Comparison of ENCODE assay signal across 10 cellular contexts in the genomic region with DNA sequence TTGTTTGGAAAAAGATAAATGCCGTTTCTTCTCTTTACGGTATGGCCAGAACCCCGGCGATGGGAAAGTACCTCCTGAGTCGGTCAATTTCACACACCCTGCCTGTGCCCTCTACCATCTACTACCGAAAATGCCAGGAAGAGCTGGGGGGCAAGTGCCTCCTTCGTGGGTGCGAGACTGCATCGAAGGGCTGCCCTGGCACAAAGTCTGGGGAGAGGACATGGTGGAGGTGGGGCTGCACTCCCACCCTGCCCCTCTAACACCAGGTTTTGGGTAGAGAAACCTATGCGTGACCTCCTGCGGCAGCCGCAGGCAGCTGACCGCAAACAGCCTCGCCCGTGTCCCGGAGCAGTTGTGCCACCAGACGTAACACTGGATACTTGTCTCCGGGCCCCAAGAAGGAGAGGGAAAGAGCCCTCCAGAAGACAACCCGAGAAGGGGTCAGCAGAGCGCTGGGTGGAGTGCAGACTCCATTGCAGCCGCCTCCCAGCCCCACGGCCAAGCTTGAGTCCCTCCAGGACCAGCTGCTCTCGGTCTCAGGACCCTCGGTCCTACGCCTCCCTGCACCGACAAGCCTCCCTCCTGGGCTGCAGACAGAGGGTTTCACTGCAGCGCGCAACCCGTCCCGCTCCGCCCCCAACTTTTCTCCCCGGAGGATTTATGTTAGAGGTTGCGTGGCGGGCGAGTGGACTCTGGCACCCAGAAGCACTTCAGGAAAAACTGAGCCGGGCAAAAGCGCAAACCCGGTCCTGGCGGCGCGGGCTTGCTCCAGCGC. TPM values are rescaled to one million over a fixed set of nuclear protein-coding genes. Genes with fewer than 3 reads are reported as not detected.
DNase-seq lines count a peak whose midpoint lies in the region; ATAC-seq and TF ChIP-seq lines count a peak whose summit lies in the region.
"Had no signal": no experiment of that assay in that cellular context is flagged by ENCODE, and none has a peak within 500 bp of the region (broad histone marks: within the 10 kb centered on the region; RNA-seq: fewer than 3 reads in every experiment).

No MANE protein-coding gene starts in this region.

- H3K27ac ChIP-seq in cardiac muscle cell, result no peak overlapping the region
- no peak overlapping the region for H3K27ac ChIP-seq in duodenal mucosa (ENCODE audit: low read depth, low read length)
- peak overlapping the region; percentile 47 for H3K27ac ChIP-seq in muscle layer of colon (ENCODE audit: low read depth, low read length)
- peak overlapping the region in 1 of 2 donors; percentile 66 for H3K27ac ChIP-seq in aorta (ENCODE audit: low read depth in 1 of 2, low read length in 2 of 2)

- no peak overlapping the region for H3K9ac ChIP-seq in duodenal mucosa (ENCODE audit: low read depth in 1 of 2, low read length in 2 of 2)
- peak overlapping the region; percentile 44 for H3K9ac ChIP-seq in muscle layer of colon (ENCODE audit: low read length)

- TF ChIP-seq CTCF in cardiac muscle cell (IDR thresholded peaks at IDR 0.05; ENCODE audit: low read depth, low read length), result no peak

- no peaks in the 10 kb centered on the region for H3K9me3 ChIP-seq in cardiac muscle cell (ENCODE audit: low read depth)
- H3K9me3 ChIP-seq in duodenal mucosa (ENCODE audit: control insufficient read depth in 1 of 2, low read length in 2 of 2), result no peaks in the 10 kb centered on the region
- no peaks in the 10 kb centered on the region for H3K9me3 ChIP-seq in muscle layer of colon (ENCODE audit: low read length)
- no peaks in the 10 kb centered on the region for H3K9me3 ChIP-seq in aorta (ENCODE audit: control insufficient read depth, low read length)

- 2 to 3% methylated on average over 42 of the region's 42 CpGs for WGBS in aorta, 2 donors

- H3K27me3 ChIP-seq in cardiac muscle cell (peaks cover 98% of the 10 kb centered on the region), duodenal mucosa (ENCODE audit: control insufficient read depth in 1 of 2, insufficient read depth in 2 of 2, low read length in 2 of 2) (peaks cover 73 to 86% of the 10 kb centered on the region in 2 donors), muscle layer of colon (ENCODE audit: control insufficient read depth in 1 of 2, insufficient read depth in 2 of 2, low read length in 2 of 2) (peaks cover 5% of the 10 kb centered on the region in 2 donors), aorta (ENCODE audit: control insufficient read depth in 1 of 2, insufficient read depth in 2 of 2, low read length in 1 of 2) (no peaks in the 10 kb centered on the region)

- H3K4me1 ChIP-seq in cardiac muscle cell (ENCODE audit: low read depth), result peaks cover 14% of the 10 kb centered on the region
- peaks cover 5 to 12% of the 10 kb centered on the region in 2 donors for H3K4me1 ChIP-seq in duodenal mucosa (ENCODE audit: control insufficient read depth in 1 of 2, insufficient read depth in 2 of 2, low read length in 2 of 2)
- peaks cover 9% of the 10 kb centered on the region for H3K4me1 ChIP-seq in muscle layer of colon (ENCODE audit: insufficient read depth, low read length)
- no peaks in the 10 kb centered on the region for H3K4me1 ChIP-seq in aorta (ENCODE audit: control insufficient read depth in 1 of 2, insufficient read depth in 2 of 2, low read length in 2 of 2)

- no peak for DNase-seq in cardiac muscle cell (ENCODE audit: low read depth in 1 of 2, low spot score in 1 of 2)
- no peak for DNase-seq in cardiac septum (ENCODE audit: low spot score)
- peak; percentile 68 to 88 for DNase-seq in aorta
- no peak for DNase-seq in NK-92 treated with Interleukin-12 subunit alpha and Interleukin-12 subunit beta, amount 100 ng/mL, for 24 hours (lab: John Stamatoyannopoulos, UW)
- DNase-seq: cerebellar nuclear complex had no signal

- intact Hi-C loops in cardiac septum (cut with DNase I), result no loop called here
- intact Hi-C loops in aorta (cut with DNase I), result loop anchor here (2.0 to 10.0 kb wide), 4 partner anchors 51 to 583 kb away; a partner anchor contains a TSS

- ATAC-seq in aorta (ENCODE audit: low FRiP score), result peak; percentile 65
- no peak for ATAC-seq in GM21390 (IDR thresholded peaks at IDR 0.05; ENCODE audit: unreplicated experiment)
- ATAC-seq in HG03571 (IDR thresholded peaks at IDR 0.05; ENCODE audit: unreplicated experiment), result no peak
- ATAC-seq: K562 had no signal

- H3K4me3 ChIP-seq in cardiac muscle cell (peak overlapping the region; percentile 69), duodenal mucosa (ENCODE audit: low read depth in 1 of 2, low read length in 2 of 2) (peak overlapping the region; percentile 56 to 66), muscle layer of colon (ENCODE audit: low read depth in 1 of 2, low read length in 2 of 2) (peak overlapping the region; percentile 91 to 98), aorta (ENCODE audit: low read length in 2 of 2) (peak overlapping the region; percentile 49 to 98)
- H3K4me3 ChIP-seq: K562 had no signal

- H3K36me3 ChIP-seq in cardiac muscle cell (no peaks in the 10 kb centered on the region), duodenal mucosa (ENCODE audit: control insufficient read depth in 1 of 2, insufficient read depth in 2 of 2, low read length in 2 of 2) (no peaks in the 10 kb centered on the region), muscle layer of colon (ENCODE audit: insufficient read depth, low read length) (no peaks in the 10 kb centered on the region), aorta (ENCODE audit: control insufficient read depth in 1 of 2, insufficient read depth in 2 of 2, low read length in 1 of 2) (no peaks in the 10 kb centered on the region)

RNA-seq across cellular contexts. Expression of a gene that starts 0.8 kb away (rescaled TPM):
- total RNA-seq in cardiac muscle cell (1.1 and 2.4 TPM in 2 replicates), cardiac septum (1.6 TPM), aorta (10 to 100 TPM; 26.8 to 40.5 TPM)
- polyA plus RNA-seq in cardiac muscle cell (1.0 TPM in 2 replicates), aorta (10 to 100 TPM in 1 of 2 donors, 1 to 10 TPM in 1; 7.4 to 30.6 TPM)

RNA-seq across cellular contexts. Expression of a gene that starts 51.7 kb away (rescaled TPM):
- 110 and 118 TPM in 2 replicates for total RNA-seq in cardiac muscle cell
- 276 and 293 TPM in 2 replicates for polyA plus RNA-seq in cardiac muscle cell
- total RNA-seq in cardiac septum, result 40.0 TPM
- total RNA-seq in aorta, result 10 to 100 TPM; 52.5 to 71.1 TPM
- polyA plus RNA-seq in aorta, result 10 to 100 TPM; 59.9 to 71.7 TPM

Comparison
In these comparisons a context has a peak if more than half of its experiments do, and no peak if none do; other contexts are left out.
1. DNase-seq: peak in aorta (2 of 2); none in cardiac muscle cell (0 of 2), cardiac septum (single experiment) and NK-92 treated with Interleukin-12 subunit alpha and Interleukin-12 subunit beta, amount 100 ng/mL, for 24 hours (single experiment).
2. Peak in every context shown above with its lines, with median percentiles within 50 percentile points of each other: H3K4me3 ChIP-seq.